1 cellular context compared by ENCODE assay signal in the genomic region with DNA sequence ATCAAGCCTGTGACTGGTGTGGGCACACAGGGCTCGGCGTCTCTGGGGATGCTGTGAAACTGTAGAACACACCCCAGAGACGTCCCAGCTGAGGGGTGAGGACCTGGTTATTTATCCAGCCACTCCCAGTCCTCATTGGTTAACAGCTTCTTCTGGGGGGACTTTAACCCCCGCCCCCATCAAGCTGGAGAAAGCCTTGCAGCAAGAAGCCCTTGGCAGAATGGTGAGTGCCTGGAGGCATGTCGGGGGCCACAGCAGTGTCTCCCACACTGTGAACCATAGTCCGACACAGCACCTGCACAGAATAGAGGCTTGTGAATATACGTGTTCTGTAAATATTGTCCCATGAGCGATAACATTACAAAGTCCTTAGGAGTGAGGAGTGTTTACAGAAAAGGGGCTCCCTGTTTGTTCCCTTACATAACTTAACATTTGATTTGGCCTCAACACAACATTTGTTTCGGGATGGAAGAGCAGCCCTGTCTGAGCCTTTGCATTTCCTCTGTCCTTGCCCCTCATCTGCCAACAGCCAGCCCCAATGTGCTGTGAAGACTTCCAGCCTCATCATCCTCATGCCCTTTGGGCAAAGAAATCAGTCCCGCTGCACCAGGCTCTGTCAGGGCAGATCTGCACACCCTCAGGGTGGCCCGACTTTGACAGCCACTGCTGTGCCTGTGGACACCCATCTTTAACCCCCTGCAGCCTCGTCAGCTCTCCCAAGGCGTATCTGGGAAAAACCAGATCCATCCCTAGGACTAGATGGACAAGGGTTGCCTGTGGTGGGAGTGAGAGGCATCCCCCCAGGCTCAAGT.
TF ChIP-seq lines count a peak whose summit lies in the region.

No MANE protein-coding gene starts in this region.

TF ChIP-seq in HepG2, 621 proteins besides CTCF, POLR2A, EP300 and RAD21 (continued from another document and continues in another):
- TF ChIP-seq, protein P1, sequence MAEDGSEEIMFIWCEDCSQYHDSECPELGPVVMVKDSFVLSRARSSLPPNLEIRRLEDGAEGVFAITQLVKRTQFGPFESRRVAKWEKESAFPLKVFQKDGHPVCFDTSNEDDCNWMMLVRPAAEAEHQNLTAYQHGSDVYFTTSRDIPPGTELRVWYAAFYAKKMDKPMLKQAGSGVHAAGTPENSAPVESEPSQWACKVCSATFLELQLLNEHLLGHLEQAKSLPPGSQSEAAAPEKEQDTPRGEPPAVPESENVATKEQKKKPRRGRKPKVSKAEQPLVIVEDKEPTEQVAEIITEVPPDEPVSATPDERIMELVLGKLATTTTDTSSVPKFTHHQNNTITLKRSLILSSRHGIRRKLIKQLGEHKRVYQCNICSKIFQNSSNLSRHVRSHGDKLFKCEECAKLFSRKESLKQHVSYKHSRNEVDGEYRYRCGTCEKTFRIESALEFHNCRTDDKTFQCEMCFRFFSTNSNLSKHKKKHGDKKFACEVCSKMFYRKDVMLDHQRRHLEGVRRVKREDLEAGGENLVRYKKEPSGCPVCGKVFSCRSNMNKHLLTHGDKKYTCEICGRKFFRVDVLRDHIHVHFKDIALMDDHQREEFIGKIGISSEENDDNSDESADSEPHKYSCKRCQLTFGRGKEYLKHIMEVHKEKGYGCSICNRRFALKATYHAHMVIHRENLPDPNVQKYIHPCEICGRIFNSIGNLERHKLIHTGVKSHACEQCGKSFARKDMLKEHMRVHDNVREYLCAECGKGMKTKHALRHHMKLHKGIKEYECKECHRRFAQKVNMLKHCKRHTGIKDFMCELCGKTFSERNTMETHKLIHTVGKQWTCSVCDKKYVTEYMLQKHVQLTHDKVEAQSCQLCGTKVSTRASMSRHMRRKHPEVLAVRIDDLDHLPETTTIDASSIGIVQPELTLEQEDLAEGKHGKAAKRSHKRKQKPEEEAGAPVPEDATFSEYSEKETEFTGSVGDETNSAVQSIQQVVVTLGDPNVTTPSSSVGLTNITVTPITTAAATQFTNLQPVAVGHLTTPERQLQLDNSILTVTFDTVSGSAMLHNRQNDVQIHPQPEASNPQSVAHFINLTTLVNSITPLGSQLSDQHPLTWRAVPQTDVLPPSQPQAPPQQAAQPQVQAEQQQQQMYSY (CRISPR knock-in tag; IDR thresholded peaks at IDR 0.05) = no peak
- TF ChIP-seq MLLT10 (CRISPR knock-in tag; IDR thresholded peaks at IDR 0.05) (no peak), NR2C2 (CRISPR knock-in tag; IDR thresholded peaks at IDR 0.05; ENCODE audit: borderline replicate concordance) (peak; percentile 79), NFYC (CRISPR knock-in tag; IDR thresholded peaks at IDR 0.05) (peak; percentile 58; the same call in 1 of the 2 replicates), PTBP1 (IDR thresholded peaks at IDR 0.05; ENCODE audit: low read depth, low read length, poor library complexity, severe bottlenecking) (no peak), ZNF788 (CRISPR knock-in tag; IDR thresholded peaks at IDR 0.05; ENCODE audit: borderline replicate concordance) (peak; percentile 97), NBN (conservative IDR thresholded peaks at IDR 0.05) (no peak), ONECUT2 (CRISPR knock-in tag; IDR thresholded peaks at IDR 0.05) (no peak), NFE2L1 (CRISPR knock-in tag; IDR thresholded peaks at IDR 0.05; ENCODE audit: borderline replicate concordance) (no peak), AKAP8 (CRISPR knock-in tag; IDR thresholded peaks at IDR 0.05) (peak; percentile 92), NFIB (CRISPR knock-in tag; IDR thresholded peaks at IDR 0.05; ENCODE audit: borderline replicate concordance) (no peak), ZNF225 (CRISPR knock-in tag; IDR thresholded peaks at IDR 0.05) (no peak), ZBTB7B (CRISPR knock-in tag; IDR thresholded peaks at IDR 0.05) (peak; percentile 98), KLF11 (CRISPR knock-in tag; IDR thresholded peaks at IDR 0.05) (peak; percentile 94), PLRG1 (conservative IDR thresholded peaks at IDR 0.05) (no peak), MED1 (CRISPR knock-in tag; IDR thresholded peaks at IDR 0.05) (peak; percentile 96), ASH2L (IDR thresholded peaks at IDR 0.05; ENCODE audit: insufficient read length, low read depth, low read length) (peak; percentile 87), GZF1 (CRISPR knock-in tag; IDR thresholded peaks at IDR 0.05) (no peak), ZNF335 (CRISPR knock-in tag; IDR thresholded peaks at IDR 0.05) (peak; percentile 88), RNF2 (conservative IDR thresholded peaks at IDR 0.05; ENCODE audit: low read depth) (no peak; the same call in 1 of the 2 replicates), MZF1 (CRISPR knock-in tag; IDR thresholded peaks at IDR 0.05; ENCODE audit: borderline replicate concordance) (peak; percentile 86; the same call in 1 of the 2 replicates), ZBTB1 (CRISPR knock-in tag; IDR thresholded peaks at IDR 0.05; ENCODE audit: borderline replicate concordance) (peak; percentile 48; the same call in 1 of the 2 replicates), HNRNPUL1 (IDR thresholded peaks at IDR 0.05; ENCODE audit: low read depth, low read length) (no peak), SOX13 (IDR thresholded peaks at IDR 0.05) (peak; percentile 96), SOX13 (CRISPR knock-in tag; conservative IDR thresholded peaks at IDR 0.05 in 1 of 2, IDR thresholded peaks at IDR 0.05 in 1 of 2) (peak in 1 of 2 experiments; percentile 100; a peak in 2 of 4 replicates), ETV6 (CRISPR knock-in tag; conservative IDR thresholded peaks at IDR 0.05) (no peak; the same call in 1 of the 2 replicates), ZNF644 (CRISPR knock-in tag; IDR thresholded peaks at IDR 0.05; ENCODE audit: low read depth) (peak; percentile 56), ZNF124 (CRISPR knock-in tag; IDR thresholded peaks at IDR 0.05) (peak; percentile 85), GTF2F1 (IDR thresholded peaks at IDR 0.05; ENCODE audit: low read length) (no peak), FOXA1 (IDR thresholded peaks at IDR 0.05) (peak; percentile 92), FOXA1 (CRISPR knock-in tag; IDR thresholded peaks at IDR 0.05) (peak; percentile 99), PHF8 (CRISPR knock-in tag; IDR thresholded peaks at IDR 0.05) (peak; percentile 60), IKZF4 (CRISPR knock-in tag; IDR thresholded peaks at IDR 0.05; ENCODE audit: borderline replicate concordance, low read depth, not compliant biosample characterization) (no peak)
- TF ChIP-seq, protein P2, sequence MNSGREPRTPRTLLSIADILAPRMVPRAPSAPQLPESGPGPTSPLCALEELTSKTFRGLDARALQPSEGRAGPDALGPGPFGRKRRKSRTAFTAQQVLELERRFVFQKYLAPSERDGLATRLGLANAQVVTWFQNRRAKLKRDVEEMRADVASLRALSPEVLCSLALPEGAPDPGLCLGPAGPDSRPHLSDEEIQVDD (CRISPR knock-in tag; IDR thresholded peaks at IDR 0.05; ENCODE audit: borderline replicate concordance) = no peak; the same call in 1 of the 2 replicates
- TF ChIP-seq, protein P3, sequence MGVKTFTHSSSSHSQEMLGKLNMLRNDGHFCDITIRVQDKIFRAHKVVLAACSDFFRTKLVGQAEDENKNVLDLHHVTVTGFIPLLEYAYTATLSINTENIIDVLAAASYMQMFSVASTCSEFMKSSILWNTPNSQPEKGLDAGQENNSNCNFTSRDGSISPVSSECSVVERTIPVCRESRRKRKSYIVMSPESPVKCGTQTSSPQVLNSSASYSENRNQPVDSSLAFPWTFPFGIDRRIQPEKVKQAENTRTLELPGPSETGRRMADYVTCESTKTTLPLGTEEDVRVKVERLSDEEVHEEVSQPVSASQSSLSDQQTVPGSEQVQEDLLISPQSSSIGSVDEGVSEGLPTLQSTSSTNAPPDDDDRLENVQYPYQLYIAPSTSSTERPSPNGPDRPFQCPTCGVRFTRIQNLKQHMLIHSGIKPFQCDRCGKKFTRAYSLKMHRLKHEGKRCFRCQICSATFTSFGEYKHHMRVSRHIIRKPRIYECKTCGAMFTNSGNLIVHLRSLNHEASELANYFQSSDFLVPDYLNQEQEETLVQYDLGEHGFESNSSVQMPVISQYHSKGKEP (CRISPR knock-in tag; IDR thresholded peaks at IDR 0.05) = peak; percentile 59; the same call in 1 of the 2 replicates
- TF ChIP-seq, protein P4, sequence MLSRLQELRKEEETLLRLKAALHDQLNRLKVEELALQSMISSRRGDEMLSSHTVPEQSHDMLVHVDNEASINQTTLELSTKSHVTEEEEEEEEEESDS (CRISPR knock-in tag; IDR thresholded peaks at IDR 0.05; ENCODE audit: borderline replicate concordance) = peak; percentile 75; the same call in 1 of the 2 replicates
- TF ChIP-seq, protein P5, sequence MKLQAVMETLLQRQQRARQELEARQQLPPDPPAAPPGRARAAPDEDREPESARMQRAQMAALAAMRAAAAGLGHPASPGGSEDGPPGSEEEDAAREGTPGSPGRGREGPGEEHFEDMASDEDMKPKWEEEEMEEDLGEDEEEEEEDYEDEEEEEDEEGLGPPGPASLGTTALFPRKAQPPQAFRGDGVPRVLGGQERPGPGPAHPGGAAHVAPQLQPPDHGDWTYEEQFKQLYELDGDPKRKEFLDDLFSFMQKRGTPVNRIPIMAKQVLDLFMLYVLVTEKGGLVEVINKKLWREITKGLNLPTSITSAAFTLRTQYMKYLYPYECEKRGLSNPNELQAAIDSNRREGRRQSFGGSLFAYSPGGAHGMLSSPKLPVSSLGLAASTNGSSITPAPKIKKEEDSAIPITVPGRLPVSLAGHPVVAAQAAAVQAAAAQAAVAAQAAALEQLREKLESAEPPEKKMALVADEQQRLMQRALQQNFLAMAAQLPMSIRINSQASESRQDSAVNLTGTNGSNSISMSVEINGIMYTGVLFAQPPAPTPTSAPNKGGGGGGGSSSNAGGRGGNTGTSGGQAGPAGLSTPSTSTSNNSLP (IDR thresholded peaks at IDR 0.05; ENCODE audit: low read depth, low read length) = peak; percentile 89
- TF ChIP-seq, protein P6, sequence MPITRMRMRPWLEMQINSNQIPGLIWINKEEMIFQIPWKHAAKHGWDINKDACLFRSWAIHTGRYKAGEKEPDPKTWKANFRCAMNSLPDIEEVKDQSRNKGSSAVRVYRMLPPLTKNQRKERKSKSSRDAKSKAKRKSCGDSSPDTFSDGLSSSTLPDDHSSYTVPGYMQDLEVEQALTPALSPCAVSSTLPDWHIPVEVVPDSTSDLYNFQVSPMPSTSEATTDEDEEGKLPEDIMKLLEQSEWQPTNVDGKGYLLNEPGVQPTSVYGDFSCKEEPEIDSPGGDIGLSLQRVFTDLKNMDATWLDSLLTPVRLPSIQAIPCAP (CRISPR knock-in tag; IDR thresholded peaks at IDR 0.05; ENCODE audit: low read depth) = no peak
- TF ChIP-seq, protein P7, sequence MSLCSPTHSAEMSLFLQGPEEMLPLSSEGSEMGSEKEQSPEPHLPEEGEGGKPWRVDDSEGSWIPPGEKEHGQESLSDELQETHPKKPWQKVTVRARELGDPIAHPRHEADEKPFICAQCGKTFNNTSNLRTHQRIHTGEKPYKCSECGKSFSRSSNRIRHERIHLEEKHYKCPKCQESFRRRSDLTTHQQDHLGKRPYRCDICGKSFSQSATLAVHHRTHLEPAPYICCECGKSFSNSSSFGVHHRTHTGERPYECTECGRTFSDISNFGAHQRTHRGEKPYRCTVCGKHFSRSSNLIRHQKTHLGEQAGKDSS (CRISPR knock-in tag; IDR thresholded peaks at IDR 0.05; ENCODE audit: borderline replicate concordance, low read depth) = peak; percentile 85; the same call in 1 of the 2 replicates
- TF ChIP-seq, protein P8, sequence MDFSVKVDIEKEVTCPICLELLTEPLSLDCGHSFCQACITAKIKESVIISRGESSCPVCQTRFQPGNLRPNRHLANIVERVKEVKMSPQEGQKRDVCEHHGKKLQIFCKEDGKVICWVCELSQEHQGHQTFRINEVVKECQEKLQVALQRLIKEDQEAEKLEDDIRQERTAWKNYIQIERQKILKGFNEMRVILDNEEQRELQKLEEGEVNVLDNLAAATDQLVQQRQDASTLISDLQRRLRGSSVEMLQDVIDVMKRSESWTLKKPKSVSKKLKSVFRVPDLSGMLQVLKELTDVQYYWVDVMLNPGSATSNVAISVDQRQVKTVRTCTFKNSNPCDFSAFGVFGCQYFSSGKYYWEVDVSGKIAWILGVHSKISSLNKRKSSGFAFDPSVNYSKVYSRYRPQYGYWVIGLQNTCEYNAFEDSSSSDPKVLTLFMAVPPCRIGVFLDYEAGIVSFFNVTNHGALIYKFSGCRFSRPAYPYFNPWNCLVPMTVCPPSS (IDR thresholded peaks at IDR 0.05) = no peak
- TF ChIP-seq, protein P9, sequence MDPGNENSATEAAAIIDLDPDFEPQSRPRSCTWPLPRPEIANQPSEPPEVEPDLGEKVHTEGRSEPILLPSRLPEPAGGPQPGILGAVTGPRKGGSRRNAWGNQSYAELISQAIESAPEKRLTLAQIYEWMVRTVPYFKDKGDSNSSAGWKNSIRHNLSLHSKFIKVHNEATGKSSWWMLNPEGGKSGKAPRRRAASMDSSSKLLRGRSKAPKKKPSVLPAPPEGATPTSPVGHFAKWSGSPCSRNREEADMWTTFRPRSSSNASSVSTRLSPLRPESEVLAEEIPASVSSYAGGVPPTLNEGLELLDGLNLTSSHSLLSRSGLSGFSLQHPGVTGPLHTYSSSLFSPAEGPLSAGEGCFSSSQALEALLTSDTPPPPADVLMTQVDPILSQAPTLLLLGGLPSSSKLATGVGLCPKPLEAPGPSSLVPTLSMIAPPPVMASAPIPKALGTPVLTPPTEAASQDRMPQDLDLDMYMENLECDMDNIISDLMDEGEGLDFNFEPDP (CRISPR knock-in tag; conservative IDR thresholded peaks at IDR 0.05) = no peak
- TF ChIP-seq, protein P10, sequence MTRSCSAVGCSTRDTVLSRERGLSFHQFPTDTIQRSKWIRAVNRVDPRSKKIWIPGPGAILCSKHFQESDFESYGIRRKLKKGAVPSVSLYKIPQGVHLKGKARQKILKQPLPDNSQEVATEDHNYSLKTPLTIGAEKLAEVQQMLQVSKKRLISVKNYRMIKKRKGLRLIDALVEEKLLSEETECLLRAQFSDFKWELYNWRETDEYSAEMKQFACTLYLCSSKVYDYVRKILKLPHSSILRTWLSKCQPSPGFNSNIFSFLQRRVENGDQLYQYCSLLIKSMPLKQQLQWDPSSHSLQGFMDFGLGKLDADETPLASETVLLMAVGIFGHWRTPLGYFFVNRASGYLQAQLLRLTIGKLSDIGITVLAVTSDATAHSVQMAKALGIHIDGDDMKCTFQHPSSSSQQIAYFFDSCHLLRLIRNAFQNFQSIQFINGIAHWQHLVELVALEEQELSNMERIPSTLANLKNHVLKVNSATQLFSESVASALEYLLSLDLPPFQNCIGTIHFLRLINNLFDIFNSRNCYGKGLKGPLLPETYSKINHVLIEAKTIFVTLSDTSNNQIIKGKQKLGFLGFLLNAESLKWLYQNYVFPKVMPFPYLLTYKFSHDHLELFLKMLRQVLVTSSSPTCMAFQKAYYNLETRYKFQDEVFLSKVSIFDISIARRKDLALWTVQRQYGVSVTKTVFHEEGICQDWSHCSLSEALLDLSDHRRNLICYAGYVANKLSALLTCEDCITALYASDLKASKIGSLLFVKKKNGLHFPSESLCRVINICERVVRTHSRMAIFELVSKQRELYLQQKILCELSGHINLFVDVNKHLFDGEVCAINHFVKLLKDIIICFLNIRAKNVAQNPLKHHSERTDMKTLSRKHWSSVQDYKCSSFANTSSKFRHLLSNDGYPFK (CRISPR knock-in tag; IDR thresholded peaks at IDR 0.05; ENCODE audit: borderline replicate concordance) = peak; percentile 62; the same call in 1 of the 2 replicates
- TF ChIP-seq, protein P11, sequence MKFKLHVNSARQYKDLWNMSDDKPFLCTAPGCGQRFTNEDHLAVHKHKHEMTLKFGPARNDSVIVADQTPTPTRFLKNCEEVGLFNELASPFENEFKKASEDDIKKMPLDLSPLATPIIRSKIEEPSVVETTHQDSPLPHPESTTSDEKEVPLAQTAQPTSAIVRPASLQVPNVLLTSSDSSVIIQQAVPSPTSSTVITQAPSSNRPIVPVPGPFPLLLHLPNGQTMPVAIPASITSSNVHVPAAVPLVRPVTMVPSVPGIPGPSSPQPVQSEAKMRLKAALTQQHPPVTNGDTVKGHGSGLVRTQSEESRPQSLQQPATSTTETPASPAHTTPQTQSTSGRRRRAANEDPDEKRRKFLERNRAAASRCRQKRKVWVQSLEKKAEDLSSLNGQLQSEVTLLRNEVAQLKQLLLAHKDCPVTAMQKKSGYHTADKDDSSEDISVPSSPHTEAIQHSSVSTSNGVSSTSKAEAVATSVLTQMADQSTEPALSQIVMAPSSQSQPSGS (CRISPR knock-in tag; IDR thresholded peaks at IDR 0.05) = peak; percentile 96
